ENCODE assay signal across 20 cellular contexts in genomic region chr7:30635798-30636197, GRCh38. TPM values are rescaled to one million over a fixed set of nuclear protein-coding genes. Genes with fewer than 3 reads are reported as not detected.
DNase-seq lines count a peak whose midpoint lies in the region; ATAC-seq, FAIRE-seq and TF ChIP-seq lines count a peak whose summit lies in the region.
"Had no signal": no experiment of that assay in that cellular context is flagged by ENCODE, and none has a peak within 500 bp of the region (broad histone marks: within the 10 kb centered on the region; RNA-seq: fewer than 3 reads in every experiment).

No MANE protein-coding gene starts in this region.

- POLR2A ChIA-PET in K562 (lab: Yijun Ruan, JAX), result interaction anchor here (0.6 to 2.0 kb wide), 6 partner anchors 8 to 1847 kb away, joined by 3 to 6 read pairs (median 3); no protein-coding TSS in a partner anchor

- no peaks in the 10 kb centered on the region; the same call in 2 of the 3 replicates for H3K4me1 Mint-ChIP-seq in GM23338

- H3K36me3 ChIP-seq in GM23338 (ENCODE audit: insufficient read depth) (peaks cover 56% of the 10 kb centered on the region), K562 (ENCODE audit: control insufficient read depth, insufficient read depth, low read length) (peaks cover 55% of the 10 kb centered on the region)

- TF ChIP-seq POLR2A in K562 (conservative IDR thresholded peaks at IDR 0.05), result no peak

- H3K9me3 Mint-ChIP-seq in GM23338, result no peaks in the 10 kb centered on the region

- DNase-seq in DMS79 treated with DMSO at 0.1 percent for 48 hours (lab: John Stamatoyannopoulos, UW) (peak; percentile 13), GM23338 (ENCODE audit: low spot score) (no peak), NCI-H345 treated with DMSO at 0.1 percent for 48 hours (lab: John Stamatoyannopoulos, UW; ENCODE audit: unreplicated experiment) (peak; percentile 40), K562 (ENCODE audit: extremely low read depth in 1 of 4, low spot score in 3 of 4) (no peak), iPS-NIHi7 (ENCODE audit: extremely low spot score) (no peak)
- no peak for DNase-seq in activated CD4-positive, alpha-beta T cell treated with anti-CD3 and anti-CD28 coated beads, Interleukin-2, amount 50 U/mL, for 1 hour
- DNase-seq: GOT3, KBM-7, NCI-H1417 treated with DMSO at 0.1 percent for 48 hours, NCI-H187 treated with DMSO at 0.1 percent for 48 hours, NCI-H524, PC-3, SIG-M5, T-helper 1 cell had no signal

- H4K20me1 ChIP-seq in GM23338 (replicated peaks; ENCODE audit: insufficient read depth), result peaks cover 14% of the 10 kb centered on the region; the same call in 1 of the 2 replicates
- H4K20me1 ChIP-seq in K562 (replicated peaks; ENCODE audit: control insufficient read depth, insufficient read depth, low read length), result peaks cover 3% of the 10 kb centered on the region; the same call in 1 of the 2 replicates

- in situ Hi-C loops in K562 (cut with MboI), result no loop called here

- H3K27me3 Mint-ChIP-seq in GM23338 (ENCODE audit: insufficient read depth, low read depth, poor library complexity), result no peaks in the 10 kb centered on the region

- intact Hi-C loops in K562 (cut with micrococcal nuclease), result no loop called here

- H3K79me2 ChIP-seq in GM23338 (replicated peaks; ENCODE audit: insufficient read depth) (peaks cover 21% of the 10 kb centered on the region), K562 (ENCODE audit: control insufficient read depth, insufficient read depth, low read length) (no peaks in the 10 kb centered on the region)

- H3K9me2 ChIP-seq in GM23338 (ENCODE audit: insufficient read depth), result no peaks in the 10 kb centered on the region

- H3K4me2 ChIP-seq in GM23338 (no peak overlapping the region), K562 (ENCODE audit: insufficient read depth, low read length) (no peak overlapping the region)

- BruUV-seq in K562 (replicated peaks; lab: Mats Ljungman, UMichigan), result no TSS peak

- H3K4me1 ChIP-seq in GM23338 (ENCODE audit: insufficient read depth) (no peaks in the 10 kb centered on the region), K562 (replicated peaks in 1 of 2; ENCODE audit: control insufficient read depth in 2 of 2, insufficient read depth in 2 of 2, low read length in 2 of 2) (no peaks in the 10 kb centered on the region)

- no peak overlapping the region for H3K4me3 Mint-ChIP-seq in GM23338

- peaks cover 64% of the 10 kb centered on the region for H3K36me3 Mint-ChIP-seq in GM23338 (ENCODE audit: low read depth)

- H3K27me3 ChIP-seq in GM23338 (ENCODE audit: insufficient read depth) (no peaks in the 10 kb centered on the region), K562 (ENCODE audit: control insufficient read depth in 2 of 2, insufficient read depth in 2 of 2, low read length in 2 of 2) (no peaks in the 10 kb centered on the region)

- H3F3A ChIP-seq in GM23338 (replicated peaks; ENCODE audit: low read depth), result 0 out of 2 replicates have a peak, but pooled peaks cover 10% of the 10 kb centered on the region

- CTCF ChIA-PET in K562 (lab: Yijun Ruan, JAX; ENCODE audit: low intra/inter-chr PET ratio), result no interaction called here

- TF ChIP-seq CTCF in GM23338 (conservative IDR thresholded peaks at IDR 0.05; ENCODE audit: low read depth in 2 of 2) (no peak), K562 (IDR thresholded peaks at IDR 0.05 in 2 of 3, conservative IDR thresholded peaks at IDR 0.05 in 1 of 3; ENCODE audit: insufficient read depth in 2 of 3, low read depth in 1 of 3, low read length in 3 of 3) (no peak)

- H2AFZ ChIP-seq in GM23338 (no peak overlapping the region), K562 (ENCODE audit: low read depth, low read length) (no peak overlapping the region)

- H3K27ac ChIP-seq in GM23338 (ENCODE audit: low read depth) (no peak overlapping the region), K562 (ENCODE audit: extremely low read depth, low read depth, low read length) (no peak overlapping the region)
- H3K27ac ChIP-seq: C4-2B, RWPE1 had no signal

- ATAC-seq in GM23338 (peak; percentile 41; the same call in 2 of the 3 replicates), K562 (peak; percentile 51), HG03432 (IDR thresholded peaks at IDR 0.05; ENCODE audit: unreplicated experiment) (no peak), HG02938 (IDR thresholded peaks at IDR 0.05; ENCODE audit: unreplicated experiment) (no peak)
- ATAC-seq: HCT116, PC-3 had no signal

- WGBS in K562 (ENCODE audit: insufficient coverage, low coverage, missing lambda C conversion rate), result 94% methylated on average over 6 of the region's 6 CpGs

- no peaks in the 10 kb centered on the region for H3K9me3 ChIP-seq in K562 (replicated peaks; ENCODE audit: control insufficient read depth, insufficient read depth, low read depth, low read length)

- no peaks in the 10 kb centered on the region for H3K9me1 ChIP-seq in K562 (ENCODE audit: control insufficient read depth, insufficient read depth, low read length)

- no peak for TF ChIP-seq EP300 in K562 (IDR thresholded peaks at IDR 0.05; ENCODE audit: low read length)

- no peak overlapping the region for H3K27ac Mint-ChIP-seq in GM23338

- TF ChIP-seq RAD21 in K562 (CRISPR knock-in tag; conservative IDR thresholded peaks at IDR 0.05 in 1 of 2, IDR thresholded peaks at IDR 0.05 in 1 of 2), result no peak

- H3K4me3 ChIP-seq in GM23338 (no peak overlapping the region), K562 (no peak overlapping the region)

- no peak for FAIRE-seq in K562 (lab: Jason Lieb, UNC)
- FAIRE-seq: D721Med had no signal

- H3K9ac ChIP-seq in K562 (ENCODE audit: insufficient read depth in 1 of 2, low read depth in 2 of 2, low read length in 2 of 2), result no peak overlapping the region

TF ChIP-seq in GM23338, 12 proteins besides CTCF, POLR2A, EP300 and RAD21 (continues in another document):
- TF ChIP-seq, protein P1, sequence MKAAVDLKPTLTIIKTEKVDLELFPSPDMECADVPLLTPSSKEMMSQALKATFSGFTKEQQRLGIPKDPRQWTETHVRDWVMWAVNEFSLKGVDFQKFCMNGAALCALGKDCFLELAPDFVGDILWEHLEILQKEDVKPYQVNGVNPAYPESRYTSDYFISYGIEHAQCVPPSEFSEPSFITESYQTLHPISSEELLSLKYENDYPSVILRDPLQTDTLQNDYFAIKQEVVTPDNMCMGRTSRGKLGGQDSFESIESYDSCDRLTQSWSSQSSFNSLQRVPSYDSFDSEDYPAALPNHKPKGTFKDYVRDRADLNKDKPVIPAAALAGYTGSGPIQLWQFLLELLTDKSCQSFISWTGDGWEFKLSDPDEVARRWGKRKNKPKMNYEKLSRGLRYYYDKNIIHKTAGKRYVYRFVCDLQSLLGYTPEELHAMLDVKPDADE (IDR thresholded peaks at IDR 0.05), result no peak

TF ChIP-seq in K562, 482 proteins besides CTCF, POLR2A, EP300 and RAD21 (continues in another document):
- TF ChIP-seq POLR2AphosphoS5 (IDR thresholded peaks at IDR 0.05; ENCODE audit: control insufficient read depth, insufficient read depth, low read depth, low read length) (peak; percentile 42; the same call in 1 of the 2 replicates), GATA2 (CRISPR knock-in tag; IDR thresholded peaks at IDR 0.05) (no peak), TRIM28 (IDR thresholded peaks at IDR 0.05) (no peak), MYBL2 (IDR thresholded peaks at IDR 0.05; ENCODE audit: low read depth) (no peak), MYBL2 (CRISPR knock-in tag; IDR thresholded peaks at IDR 0.05; ENCODE audit: borderline replicate concordance) (no peak), SAFB (IDR thresholded peaks at IDR 0.05; ENCODE audit: borderline replicate concordance, low read depth, low read length) (no peak), TAF15 (IDR thresholded peaks at IDR 0.05; ENCODE audit: low read depth, low read length) (no peak)

RNA-seq across cellular contexts. Expression of gene GARS1, which starts 41.1 kb away (rescaled TPM):
- 241 and 271 TPM in 2 replicates for total RNA-seq in GM23338 (2014; rRNA removed; shearing (Covaris generic))
- polyA plus RNA-seq in GM23338 (2016; fragmentation: Nextera tagmentation; extraction: Ambion mirVana) (198 and 207 TPM in 2 replicates), K562 (2011; rRNA removed) (391 and 636 TPM in 2 replicates), K562 (2014; fragmentation: Illumina TruSeq; extraction: Trizol) (650 and 769 TPM in 2 replicates), K562 (2014; fragmentation: Nextera tagmentation; extraction: Ambion mirVana) (100 to 1,000 TPM; 205 to 227 TPM), K562 (2014; rRNA removed) (234 and 319 TPM in 2 replicates)
- total RNA-seq in K562 (2011; cell fraction: chromatin; rRNA removed; ENCODE audit: low replicate concordance), result 222 and 446 TPM in 2 replicates
- 158 and 190 TPM in 2 replicates for total RNA-seq in K562 (2011; cell fraction: nucleolus; rRNA removed)
- total RNA-seq in K562 (2011; cell fraction: nucleoplasm; rRNA removed), result 225 and 258 TPM in 2 replicates
- total RNA-seq in K562 (2014; rRNA removed) (142 and 196 TPM in 2 replicates), K562 (2014; rRNA removed; fragmentation: Illumina TruSeq; extraction: Trizol) (272 and 300 TPM in 2 replicates), K562 (2015; rRNA removed; fragmentation: Illumina TruSeq; extraction: Trizol) (147 TPM in 2 replicates), K562 (2021) (270 and 312 TPM in 2 replicates)
- polyA plus RNA-seq in K562 (2011; cell fraction: cytosol; rRNA removed), result 349 and 578 TPM in 2 replicates
- 440 and 547 TPM in 2 replicates for polyA plus RNA-seq in K562 (2011; cell fraction: nucleus; rRNA removed)
- 138 and 517 TPM in 2 replicates for polyA plus RNA-seq in K562 (2012)
- polyA minus RNA-seq in K562 (2011; rRNA and poly(A)+ RNA removed), result 421 and 586 TPM in 2 replicates
- polyA minus RNA-seq in K562 (2011; cell fraction: cytosol; rRNA and poly(A)+ RNA removed), result 264 and 340 TPM in 2 replicates
- 178 and 266 TPM in 2 replicates for polyA minus RNA-seq in K562 (2011; cell fraction: nucleus; rRNA and poly(A)+ RNA removed)

RNA-seq across cellular contexts. Expression of gene CRHR2, which starts 46.5 kb away (rescaled TPM):
- total RNA-seq in GM23338 (2014; rRNA removed; shearing (Covaris generic)), result 0.14 and 0.23 TPM in 2 replicates
- 0.26 and 1.4 TPM in 2 replicates for polyA plus RNA-seq in GM23338 (2016; fragmentation: Nextera tagmentation; extraction: Ambion mirVana)
- total RNA-seq in K562 (2011; cell fraction: chromatin; rRNA removed; ENCODE audit: low replicate concordance), result not detected in 2 replicates
- not detected in 2 replicates for total RNA-seq in K562 (2011; cell fraction: nucleolus; rRNA removed)
- not detected in 2 replicates for total RNA-seq in K562 (2011; cell fraction: nucleoplasm; rRNA removed)
- not detected in 2 replicates for total RNA-seq in K562 (2014; rRNA removed)
- total RNA-seq in K562 (2014; rRNA removed; fragmentation: Illumina TruSeq; extraction: Trizol), result not detected in 2 replicates
- total RNA-seq in K562 (2015; rRNA removed; fragmentation: Illumina TruSeq; extraction: Trizol), result not detected in 2 replicates
- total RNA-seq in K562 (2021), result not detected in 2 replicates
- not detected in 2 replicates for polyA plus RNA-seq in K562 (2011; rRNA removed)
- polyA plus RNA-seq in K562 (2011; cell fraction: cytosol; rRNA removed), result not detected in 2 replicates
- polyA plus RNA-seq in K562 (2011; cell fraction: nucleus; rRNA removed), result not detected in 2 replicates
- not detected in 2 replicates for polyA plus RNA-seq in K562 (2012)
- not detected in 2 replicates for polyA plus RNA-seq in K562 (2014; fragmentation: Illumina TruSeq; extraction: Trizol)
- polyA plus RNA-seq in K562 (2014; fragmentation: Nextera tagmentation; extraction: Ambion mirVana), result not detected
- polyA plus RNA-seq in K562 (2014; rRNA removed), result not detected in 2 replicates
- not detected in 2 replicates for polyA minus RNA-seq in K562 (2011; rRNA and poly(A)+ RNA removed)
- polyA minus RNA-seq in K562 (2011; cell fraction: cytosol; rRNA and poly(A)+ RNA removed), result not detected in 2 replicates
- polyA minus RNA-seq in K562 (2011; cell fraction: nucleus; rRNA and poly(A)+ RNA removed), result not detected in 2 replicates
- total RNA-seq: PC-3 had no signal

Comparison
In these comparisons a context has a peak if more than half of its experiments do, and no peak if none do; other contexts are left out.
1. DNase-seq: peak in DMS79 treated with DMSO at 0.1 percent for 48 hours (single experiment) and NCI-H345 treated with DMSO at 0.1 percent for 48 hours (single experiment); none in GM23338 (single experiment), K562 (0 of 4), activated CD4-positive, alpha-beta T cell treated with anti-CD3 and anti-CD28 coated beads, Interleukin-2, amount 50 U/mL, for 1 hour (single experiment) and iPS-NIHi7 (single experiment).
2. ATAC-seq: peak in GM23338 (single experiment) and K562 (single experiment); none in HG03432 (single experiment) and HG02938 (single experiment).